In the genomic region with DNA sequence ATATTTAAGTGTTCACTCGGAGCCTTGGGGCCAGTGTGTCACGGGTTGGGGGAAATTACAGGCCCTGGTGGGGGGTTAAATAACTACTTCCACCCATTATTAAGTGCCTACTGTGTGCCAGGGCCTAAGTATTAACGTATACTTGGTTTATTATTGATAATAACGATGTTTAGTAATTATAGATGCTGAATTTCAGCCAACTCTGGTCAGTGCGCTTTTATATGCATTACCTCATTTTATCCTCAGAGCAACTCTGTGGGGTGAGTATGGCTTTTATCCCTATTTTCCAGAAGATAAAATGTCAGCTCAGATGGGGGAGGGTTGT, we compare ENCODE assay signal across 8 cellular contexts.
DNase-seq lines count a peak whose midpoint lies in the region; ATAC-seq and TF ChIP-seq lines count a peak whose summit lies in the region.

No MANE protein-coding gene starts in this region.

- no peaks in the 10 kb centered on the region for H3K9me3 ChIP-seq in mucosa of rectum (ENCODE audit: control insufficient read depth in 2 of 2, low read length in 2 of 2)

- peaks cover 17 to 18% of the 10 kb centered on the region in 2 donors for H3K4me1 ChIP-seq in mucosa of rectum (ENCODE audit: control insufficient read depth in 2 of 2, insufficient read depth in 2 of 2, low read length in 2 of 2)

- no peaks in the 10 kb centered on the region for H3K36me3 ChIP-seq in mucosa of rectum (ENCODE audit: control insufficient read depth in 2 of 2, insufficient read depth in 2 of 2, low read length in 2 of 2)

- peak overlapping the region; percentile 72 to 82 for H3K4me3 ChIP-seq in cardiac fibroblast (replicated peaks in 1 of 2; ENCODE audit: low read depth in 2 of 2, low read length in 2 of 2)
- H3K4me3 ChIP-seq in mucosa of rectum (ENCODE audit: low read length in 2 of 2) = peak overlapping the region; percentile 66 to 70

- no peak for ATAC-seq in stimulated activated naive CD8-positive, alpha-beta T cell treated with anti-CD3 and anti-CD28 coated beads, Interleukin-15, Interleukin-2, amounts not matched to agents 100 U/mL and 50 U/mL, for 24 hours
- no peak for ATAC-seq in HG02973 (IDR thresholded peaks at IDR 0.05; ENCODE audit: unreplicated experiment)

- H3K27me3 ChIP-seq in mucosa of rectum (ENCODE audit: control insufficient read depth in 2 of 2, insufficient read depth in 2 of 2, low read length in 2 of 2) = no peaks in the 10 kb centered on the region

- H3K27ac ChIP-seq in mucosa of rectum (ENCODE audit: low read depth in 2 of 2, low read length in 2 of 2) = peak overlapping the region in 1 of 2 donors; percentile 67

- H3K9ac ChIP-seq in mucosa of rectum (ENCODE audit: low read depth in 1 of 2, low read length in 2 of 2) = peak overlapping the region in 1 of 2 donors; percentile 83

- peak overlapping the region; percentile 53 for H3K4me3 Mint-ChIP-seq in stimulated activated naive CD8-positive, alpha-beta T cell treated with anti-CD3 and anti-CD28 coated beads, Interleukin-15, Interleukin-2, amounts not matched to agents 100 ng/mL and 50 ng/mL, for 24 hours

- H3K27me3 Mint-ChIP-seq in stimulated activated naive CD8-positive, alpha-beta T cell treated with anti-CD3 and anti-CD28 coated beads, Interleukin-15, Interleukin-2, amounts not matched to agents 100 ng/mL and 50 ng/mL, for 24 hours = peaks cover 10% of the 10 kb centered on the region

- peaks cover 26% of the 10 kb centered on the region for H3K4me1 Mint-ChIP-seq in stimulated activated naive CD8-positive, alpha-beta T cell treated with anti-CD3 and anti-CD28 coated beads, Interleukin-15, Interleukin-2, amounts not matched to agents 100 ng/mL and 50 ng/mL, for 24 hours (ENCODE audit: low read depth)

- in situ Hi-C loops in GM13977 (cut with MboI; ENCODE audit: low pct_unique_long_range_greater_than_20kb, low sequenced_read_pairs, unreplicated experiment) = no loop called here

- no peaks in the 10 kb centered on the region for H3K9me3 Mint-ChIP-seq in stimulated activated naive CD8-positive, alpha-beta T cell treated with anti-CD3 and anti-CD28 coated beads, Interleukin-15, Interleukin-2, amounts not matched to agents 100 ng/mL and 50 ng/mL, for 24 hours

- no peaks in the 10 kb centered on the region for H3K36me3 Mint-ChIP-seq in stimulated activated naive CD8-positive, alpha-beta T cell treated with anti-CD3 and anti-CD28 coated beads, Interleukin-15, Interleukin-2, amounts not matched to agents 100 ng/mL and 50 ng/mL, for 24 hours (ENCODE audit: low read depth)

- no peak overlapping the region for H3K27ac Mint-ChIP-seq in stimulated activated naive CD8-positive, alpha-beta T cell treated with anti-CD3 and anti-CD28 coated beads, Interleukin-15, Interleukin-2, amounts not matched to agents 100 ng/mL and 50 ng/mL, for 24 hours

- TF ChIP-seq CTCF in cardiac fibroblast (IDR thresholded peaks at IDR 0.05; ENCODE audit: low read depth, low read length) = no peak
- no peak for TF ChIP-seq CTCF in GM13977 (IDR thresholded peaks at IDR 0.05; ENCODE audit: extremely low read depth, insufficient read depth, missing control alignments)

- no peak for DNase-seq in stimulated activated naive CD8-positive, alpha-beta T cell treated with anti-CD3 and anti-CD28 coated beads, Interleukin-15, Interleukin-2, amounts not matched to agents 100 U/mL and 50 U/mL, for 24 hours
- DNase-seq in cardiac fibroblast (ENCODE audit: low read depth in 2 of 2) (no peak), GM13977 (ENCODE audit: low spot score) (no peak), hepatic stellate cell (ENCODE audit: low spot score) (no peak)
- DNase-seq in stimulated activated naive CD4-positive, alpha-beta T cell treated with Interleukin-2 at 50 U/mL for 16 hours (lab: John Stamatoyannopoulos, UW) = no peak
